ENCODE assay signal across 8 cellular contexts in genomic region chr1:16612332-16613172, GRCh38. TPM values are rescaled to one million over a fixed set of nuclear protein-coding genes. Genes with fewer than 3 reads are reported as not detected.
DNase-seq lines count a peak whose midpoint lies in the region; ATAC-seq, FAIRE-seq and TF ChIP-seq lines count a peak whose summit lies in the region.

No MANE protein-coding gene starts in this region.

- no peak overlapping the region for H3K27ac ChIP-seq in OCI-LY3 (ENCODE audit: low read length)
- H3K27ac ChIP-seq in K562 (ENCODE audit: extremely low read depth, low read depth, low read length), result no peak overlapping the region
- H3K27ac ChIP-seq in prostate gland, result peak overlapping the region; percentile 76

- H2AFZ ChIP-seq in OCI-LY3 (ENCODE audit: low read depth, low read length) (peak overlapping the region; percentile 7; the same call in 1 of the 2 replicates), K562 (ENCODE audit: low read depth, low read length) (peak overlapping the region; percentile 92)

- H3K27me3 ChIP-seq in Caco-2 (replicated peaks; ENCODE audit: control insufficient read depth, insufficient read depth, low read length) (no peaks in the 10 kb centered on the region), OCI-LY3 (ENCODE audit: low read depth, low read length) (peaks cover 16% of the 10 kb centered on the region), K562 (ENCODE audit: control insufficient read depth in 2 of 2, insufficient read depth in 2 of 2, low read length in 2 of 2) (no peaks in the 10 kb centered on the region), prostate gland (replicated peaks; ENCODE audit: insufficient read depth) (no peaks in the 10 kb centered on the region)

- no peak for TF ChIP-seq POLR2A in K562 (conservative IDR thresholded peaks at IDR 0.05)
- TF ChIP-seq POLR2A in prostate gland (IDR thresholded peaks at IDR 0.05), result peak; percentile 13

- POLR2A ChIA-PET in Caco-2 (lab: Charles Lee) (interaction anchor here (0.6 to 1.1 kb wide), 3 partner anchors 276 to 293 kb away, joined by 3 to 9 read pairs (median 3); no protein-coding TSS in a partner anchor), K562 (lab: Yijun Ruan, JAX) (interaction anchor here (0.6 to 2.9 kb wide), 14 partner anchors 9 to 339 kb away, joined by 3 to 19 read pairs (median 6); no protein-coding TSS in a partner anchor)

- intact Hi-C loops in Caco-2 (cut with micrococcal nuclease; ENCODE audit: unreplicated experiment), result loop anchor here (1.0 kb wide), 1 partner anchor 32 kb away; no protein-coding TSS in a partner anchor
- intact Hi-C loops in K562 (cut with micrococcal nuclease), result loop anchor here (2.0 to 5.0 kb wide), 3 partner anchors 95 to 338 kb away; partner anchors contain the start of gene NECAP2
- intact Hi-C loops in prostate gland (cut with DNase I), result no loop called here

- in situ Hi-C loops in K562 (cut with MboI), result loop anchor here (5.0 to 25.0 kb wide), 3 partner anchors 100 to 300 kb away; partner anchors contain the start of genes CROCC and RNU1-1

- no peaks in the 10 kb centered on the region for H3K9me3 Mint-ChIP-seq in Caco-2 (ENCODE audit: unreplicated experiment)

- TF ChIP-seq RAD21 in K562 (CRISPR knock-in tag; conservative IDR thresholded peaks at IDR 0.05 in 1 of 2, IDR thresholded peaks at IDR 0.05 in 1 of 2), result peak; percentile 14 to 39

- 3% methylated on average over 31 of the region's 31 CpGs for WGBS in K562 (ENCODE audit: insufficient coverage, low coverage, missing lambda C conversion rate)
- 4% methylated on average over 31 of the region's 31 CpGs for WGBS in prostate gland

- no peak overlapping the region for H3K4me3 Mint-ChIP-seq in Caco-2 (ENCODE audit: unreplicated experiment)

- H4K20me1 ChIP-seq in OCI-LY3 (ENCODE audit: insufficient read depth, low read length) (no peaks in the 10 kb centered on the region), K562 (replicated peaks; ENCODE audit: control insufficient read depth, insufficient read depth, low read length) (no peaks in the 10 kb centered on the region; the same call in 1 of the 2 replicates)

- peak overlapping the region; percentile 63 for H3K4me3 ChIP-seq in Caco-2 (ENCODE audit: low read depth, low read length)
- H3K4me3 ChIP-seq in OCI-LY3 (ENCODE audit: low read length), result peak overlapping the region; percentile 76
- H3K4me3 ChIP-seq in K562, result peak overlapping the region; percentile 55
- H3K4me3 ChIP-seq in prostate gland, result peak overlapping the region; percentile 55 to 60

- ATAC-seq in HG02759 (IDR thresholded peaks at IDR 0.05; ENCODE audit: unreplicated experiment) (peak; percentile 0), K562 (peak; percentile 25), HG03159 (IDR thresholded peaks at IDR 0.05; ENCODE audit: unreplicated experiment) (no peak)

- TF ChIP-seq EP300 in K562 (IDR thresholded peaks at IDR 0.05; ENCODE audit: low read length), result no peak; the same call in 1 of the 2 replicates

- H3K9ac ChIP-seq in OCI-LY3 (ENCODE audit: low read length) (peak overlapping the region; percentile 59), K562 (ENCODE audit: insufficient read depth in 1 of 2, low read depth in 2 of 2, low read length in 2 of 2) (peak overlapping the region; percentile 9 to 93; a peak in 3 of 4 replicates)

- H3K9me1 ChIP-seq in K562 (ENCODE audit: control insufficient read depth, insufficient read depth, low read length), result no peaks in the 10 kb centered on the region

- H3K27ac Mint-ChIP-seq in Caco-2 (ENCODE audit: unreplicated experiment), result no peak overlapping the region

- TF ChIP-seq CTCF in Caco-2 (IDR thresholded peaks at IDR 0.05; ENCODE audit: insufficient read depth in 1 of 2, low read depth in 1 of 2, low read length in 1 of 2, severe bottlenecking in 1 of 2, unreplicated experiment in 1 of 2), result no peak
- no peak for TF ChIP-seq CTCF in OCI-LY3 (IDR thresholded peaks at IDR 0.05; ENCODE audit: low read depth, low read length)
- 0 out of 6 replicates have a peak, but pooled peaks of 1 of the 3 experiments have one; percentile 10 for TF ChIP-seq CTCF in K562 (IDR thresholded peaks at IDR 0.05 in 2 of 3, conservative IDR thresholded peaks at IDR 0.05 in 1 of 3; ENCODE audit: insufficient read depth in 2 of 3, low read depth in 1 of 3, low read length in 3 of 3)
- peak in 1 of 4 experiments; percentile 7 for TF ChIP-seq CTCF in prostate gland (IDR thresholded peaks at IDR 0.05)

- H3K4me1 Mint-ChIP-seq in Caco-2 (ENCODE audit: low read depth, unreplicated experiment), result no peaks in the 10 kb centered on the region

- H3K36me3 ChIP-seq in Caco-2 (ENCODE audit: control insufficient read depth, insufficient read depth, low read length) (no peaks in the 10 kb centered on the region), OCI-LY3 (replicated peaks; ENCODE audit: low read depth, low read length) (no peaks in the 10 kb centered on the region), K562 (ENCODE audit: control insufficient read depth, insufficient read depth, low read length) (peaks cover 17% of the 10 kb centered on the region; the same call in 1 of the 3 replicates), prostate gland (no peaks in the 10 kb centered on the region)

- H3K4me2 ChIP-seq in OCI-LY3 (ENCODE audit: low read length), result peak overlapping the region; percentile 75
- H3K4me2 ChIP-seq in K562 (ENCODE audit: insufficient read depth, low read length), result peak overlapping the region; percentile 81

- BruUV-seq in Caco-2 (replicated peaks; lab: Mats Ljungman, UMichigan), result TSS peak; percentile 27
- TSS peak; percentile 31 for BruUV-seq in K562 (replicated peaks; lab: Mats Ljungman, UMichigan)

- no peaks in the 10 kb centered on the region for H3K36me3 Mint-ChIP-seq in Caco-2 (ENCODE audit: insufficient read depth, unreplicated experiment)

- H3K27me3 Mint-ChIP-seq in Caco-2 (ENCODE audit: insufficient read depth, unreplicated experiment), result no peaks in the 10 kb centered on the region

- CTCF ChIA-PET in Caco-2 (lab: Charles Lee), result interaction anchor here (0.8 to 1.2 kb wide), 4 partner anchors 8 to 95 kb away, joined by 3 to 8 read pairs (median 5); no protein-coding TSS in a partner anchor
- CTCF ChIA-PET in K562 (lab: Yijun Ruan, JAX; ENCODE audit: low intra/inter-chr PET ratio), result interaction anchor here (1.8 kb wide), 1 partner anchor 12 kb away, joined by 8 read pairs; no protein-coding TSS in a partner anchor

- H3K4me1 ChIP-seq in Caco-2 (0 out of 2 replicates have a peak, but pooled peaks cover 4% of the 10 kb centered on the region), OCI-LY3 (ENCODE audit: low read length) (peaks cover 14% of the 10 kb centered on the region), K562 (replicated peaks in 1 of 2; ENCODE audit: control insufficient read depth in 2 of 2, insufficient read depth in 2 of 2, low read length in 2 of 2) (peaks cover 25 to 32% of the 10 kb centered on the region in 2 experiments), prostate gland (replicated peaks) (no peaks in the 10 kb centered on the region)

- H3K79me2 ChIP-seq in OCI-LY3 (ENCODE audit: low read length) (no peaks in the 10 kb centered on the region), K562 (ENCODE audit: control insufficient read depth, insufficient read depth, low read length) (peaks cover 8% of the 10 kb centered on the region; the same call in 2 of the 3 replicates)

- DNase-seq in Caco-2 (peak; percentile 53 to 58), K562 (ENCODE audit: extremely low read depth in 1 of 4, low spot score in 3 of 4) (peak; percentile 63 to 88 (median 70)), hepatic stellate cell (ENCODE audit: low spot score) (peak; percentile 86), prostate gland (ENCODE audit: low spot score) (peak; percentile 75), UCSD-AML1 (lab: John Stamatoyannopoulos, UW; ENCODE audit: unreplicated experiment) (no peak)

- FAIRE-seq in K562 (lab: Jason Lieb, UNC), result peak; percentile 69

- H3K9me3 ChIP-seq in Caco-2 (no peaks in the 10 kb centered on the region), OCI-LY3 (ENCODE audit: insufficient read depth, low read length) (no peaks in the 10 kb centered on the region), K562 (replicated peaks; ENCODE audit: control insufficient read depth, insufficient read depth, low read depth, low read length) (no peaks in the 10 kb centered on the region), prostate gland (no peaks in the 10 kb centered on the region)

RNA-seq across cellular contexts. Expression of gene NBPF1, which starts 0.8 kb away (rescaled TPM):
- 51.1 and 59.3 TPM in 2 replicates for total RNA-seq in Caco-2 (2022)
- 56.6 and 102 TPM in 2 replicates for total RNA-seq in K562 (2011; cell fraction: chromatin; rRNA removed; ENCODE audit: low replicate concordance)
- 36.9 and 44.1 TPM in 2 replicates for total RNA-seq in K562 (2011; cell fraction: nucleolus; rRNA removed)
- 89.4 and 146 TPM in 2 replicates for total RNA-seq in K562 (2011; cell fraction: nucleoplasm; rRNA removed)
- 15.1 and 19.0 TPM in 2 replicates for total RNA-seq in K562 (2014; rRNA removed)
- total RNA-seq in K562 (2014; rRNA removed; fragmentation: Illumina TruSeq; extraction: Trizol), result 20.3 and 21.2 TPM in 2 replicates
- 39.1 and 42.6 TPM in 2 replicates for total RNA-seq in K562 (2015; rRNA removed; fragmentation: Illumina TruSeq; extraction: Trizol)
- total RNA-seq in K562 (2021), result 31.4 and 33.6 TPM in 2 replicates
- polyA plus RNA-seq in K562 (2011; rRNA removed), result 36.5 and 41.3 TPM in 2 replicates
- polyA plus RNA-seq in K562 (2011; cell fraction: cytosol; rRNA removed), result 15.1 and 32.8 TPM in 2 replicates
- 56.8 and 69.1 TPM in 2 replicates for polyA plus RNA-seq in K562 (2011; cell fraction: nucleus; rRNA removed)
- 32.4 and 33.6 TPM in 2 replicates for polyA plus RNA-seq in K562 (2012)
- polyA plus RNA-seq in K562 (2014; fragmentation: Illumina TruSeq; extraction: Trizol), result 27.6 and 35.0 TPM in 2 replicates
- 1 to 10 TPM; 5.2 to 7.9 TPM for polyA plus RNA-seq in K562 (2014; fragmentation: Nextera tagmentation; extraction: Ambion mirVana)
- polyA plus RNA-seq in K562 (2014; rRNA removed), result 24.1 and 30.7 TPM in 2 replicates
- 28.5 and 39.5 TPM in 2 replicates for polyA minus RNA-seq in K562 (2011; rRNA and poly(A)+ RNA removed)
- polyA minus RNA-seq in K562 (2011; cell fraction: cytosol; rRNA and poly(A)+ RNA removed), result 10.4 and 15.7 TPM in 2 replicates
- polyA minus RNA-seq in K562 (2011; cell fraction: nucleus; rRNA and poly(A)+ RNA removed), result 39.3 and 69.2 TPM in 2 replicates
- total RNA-seq in prostate gland, result 10 to 100 TPM; 29.9 to 58.6 TPM

RNA-seq across cellular contexts. Expression of gene RNU1-3, which starts 54.2 kb away (rescaled TPM):
- total RNA-seq in Caco-2 (2022) (1,622 and 1,638 TPM in 2 replicates), K562 (2014; rRNA removed) (under 0.01 TPM in 2 replicates), K562 (2014; rRNA removed; fragmentation: Illumina TruSeq; extraction: Trizol) (28,565 and 32,823 TPM in 2 replicates), K562 (2015; rRNA removed; fragmentation: Illumina TruSeq; extraction: Trizol) (20,456 and 27,045 TPM in 2 replicates), K562 (2021) (2,231 and 2,538 TPM in 2 replicates), prostate gland (under 1 TPM; under 0.01 TPM)
- total RNA-seq in K562 (2011; cell fraction: chromatin; rRNA removed; ENCODE audit: low replicate concordance), result under 0.01 TPM in 2 replicates
- total RNA-seq in K562 (2011; cell fraction: nucleolus; rRNA removed), result under 0.01 and 21,200 TPM in 2 replicates
- under 0.01 and 24,158 TPM in 2 replicates for total RNA-seq in K562 (2011; cell fraction: nucleoplasm; rRNA removed)
- polyA plus RNA-seq in K562 (2011; rRNA removed) (83.9 TPM in 1 of 2 replicates, not detected in the other), K562 (2014; fragmentation: Illumina TruSeq; extraction: Trizol) (not detected in 2 replicates), K562 (2014; fragmentation: Nextera tagmentation; extraction: Ambion mirVana) (1 to 10 TPM in 1 of 2 experiments, not detected in 1; 3.0 TPM), K562 (2014; rRNA removed) (not detected in 2 replicates)
- polyA plus RNA-seq in K562 (2011; cell fraction: cytosol; rRNA removed), result under 0.01 TPM in 1 of 2 replicates, not detected in the other
- under 0.01 and 1,424 TPM in 2 replicates for polyA plus RNA-seq in K562 (2011; cell fraction: nucleus; rRNA removed)
- 25.1 TPM in 1 of 2 replicates, not detected in the other for polyA plus RNA-seq in K562 (2012)
- polyA minus RNA-seq in K562 (2011; rRNA and poly(A)+ RNA removed), result 10,756 and 20,531 TPM in 2 replicates
- polyA minus RNA-seq in K562 (2011; cell fraction: cytosol; rRNA and poly(A)+ RNA removed), result 58,964 and 66,171 TPM in 2 replicates
- polyA minus RNA-seq in K562 (2011; cell fraction: nucleus; rRNA and poly(A)+ RNA removed), result 66,769 and 85,880 TPM in 2 replicates

Comparison
In these comparisons a context has a peak if more than half of its experiments do, and no peak if none do; other contexts are left out.
1. H3K27ac ChIP-seq: peak in prostate gland (2 of 2); none in OCI-LY3 (single experiment) and K562 (single experiment).
2. Peak in every context shown above with its lines, with median percentiles within 50 percentile points of each other: H3K4me3 ChIP-seq.